Comparison of ENCODE assay signal across 24 cellular contexts in the genomic region with DNA sequence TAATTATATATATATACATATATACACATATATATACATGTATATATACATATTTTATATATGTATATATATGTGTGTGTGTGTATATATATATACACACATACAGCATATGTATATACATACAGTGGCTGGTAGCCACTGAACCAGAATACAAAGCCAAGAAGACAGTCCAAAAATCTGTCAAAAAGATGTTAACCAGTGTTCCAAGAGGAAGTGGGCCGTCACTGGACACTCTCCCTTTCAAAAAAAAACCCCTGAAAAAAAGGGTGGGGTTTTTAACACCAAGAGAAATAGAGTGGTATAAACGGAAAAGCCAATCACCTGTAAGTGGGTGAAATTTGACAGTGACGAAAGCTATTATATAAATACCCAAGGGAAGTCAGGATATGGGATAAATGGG.
"Had no signal": no experiment of that assay in that cellular context is flagged by ENCODE, and none has a peak within 500 bp of the region (broad histone marks: within the 10 kb centered on the region; RNA-seq: fewer than 3 reads in every experiment).

No MANE protein-coding gene starts in this region.

- H3K27ac ChIP-seq: Peyer's patch, RWPE1, SJSA1, WERI-Rb-1 had no signal

- H3K9me3 ChIP-seq: Peyer's patch, SJSA1 had no signal

- ATAC-seq: activated CD4-positive, alpha-beta T cell treated with anti-CD3 and anti-CD28 coated beads for 36 hours; activated T-cell treated with anti-CD3 and anti-CD28 coated beads, Interleukin-2, amount 50 U/mL, for 72 hours; T-cell had no signal

- H3K4me1 ChIP-seq: SJSA1 had no signal

- DNase-seq: activated CD4-positive, alpha-beta memory T cell treated with anti-CD3 and anti-CD28 coated beads, Interleukin-2, amount 10 ng/mL, durations not matched to agents 7 days and 5 days; activated CD4-positive, alpha-beta T cell treated with anti-CD3 and anti-CD28 coated beads for 36 hours; activated CD4-positive, alpha-beta T cell treated with anti-CD3 and anti-CD28 coated beads, Interleukin-2, amount 50 U/mL, for 1 hour; activated gamma-delta T cell treated with Interleukin-2 at 50 U/mL for 16 hours; activated naive CD4-positive, alpha-beta T cell treated with anti-CD3 and anti-CD28 coated beads, Interleukin-2, amount 10 ng/mL, durations not matched to agents 7 days and 5 days; activated naive CD8-positive, alpha-beta T cell treated with anti-CD3 and anti-CD28 coated beads for 36 hours; activated T-cell treated with anti-CD3 and anti-CD28 coated beads for 4 hours; activated T-cell treated with anti-CD3 and anti-CD28 coated beads, Interleukin-2, amount 50 U/mL, for 72 hours; anterior cingulate cortex; caudate nucleus; KG1; NCI-H1092 treated with DMSO at 0.1 percent for 48 hours; NCI-H1436; NCI-H187; NCI-H2081; NCI-H510A treated with DMSO at 0.1 percent for 48 hours; NK-92 treated with Interleukin-12 subunit alpha and Interleukin-12 subunit beta, amount 100 ng/mL, for 24 hours; Peyer's patch; SHP77; T-cell; T-helper 2 cell; WERI-Rb-1 had no signal

- H3K4me3 Mint-ChIP-seq: activated CD4-positive, alpha-beta memory T cell treated with anti-CD3 and anti-CD28 coated beads, Interleukin-2, amount 10 ng/mL, durations not matched to agents 7 days and 5 days; activated CD4-positive, alpha-beta T cell treated with anti-CD3 and anti-CD28 coated beads for 36 hours; activated naive CD4-positive, alpha-beta T cell treated with anti-CD3 and anti-CD28 coated beads, Interleukin-2, amount 10 ng/mL, durations not matched to agents 7 days and 5 days; activated naive CD8-positive, alpha-beta T cell treated with anti-CD3 and anti-CD28 coated beads for 36 hours; activated T-cell treated with anti-CD3 and anti-CD28 coated beads, Interleukin-2, amount 50 U/mL, for 72 hours; T-cell had no signal

- H3K36me3 ChIP-seq: Peyer's patch, SJSA1, WERI-Rb-1 had no signal

- H3K27me3 Mint-ChIP-seq: activated CD4-positive, alpha-beta memory T cell treated with anti-CD3 and anti-CD28 coated beads, Interleukin-2, amount 10 ng/mL, durations not matched to agents 7 days and 5 days; activated CD4-positive, alpha-beta T cell treated with anti-CD3 and anti-CD28 coated beads for 36 hours; activated naive CD4-positive, alpha-beta T cell treated with anti-CD3 and anti-CD28 coated beads, Interleukin-2, amount 10 ng/mL, durations not matched to agents 7 days and 5 days; activated naive CD8-positive, alpha-beta T cell treated with anti-CD3 and anti-CD28 coated beads for 36 hours; T-cell had no signal

- H3K27me3 ChIP-seq: Peyer's patch, SJSA1 had no signal

- H3K4me3 ChIP-seq: Peyer's patch, SJSA1 had no signal

- H3K36me3 Mint-ChIP-seq: T-cell had no signal
